ENCODE assay signal across 9 cellular contexts in genomic region chr10:104300736-104301292, GRCh38. TPM values are rescaled to one million over a fixed set of nuclear protein-coding genes. Genes with fewer than 3 reads are reported as not detected.
DNase-seq lines count a peak whose midpoint lies in the region; ATAC-seq, FAIRE-seq and TF ChIP-seq lines count a peak whose summit lies in the region.
"Had no signal": no experiment of that assay in that cellular context is flagged by ENCODE, and none has a peak within 500 bp of the region (broad histone marks: within the 10 kb centered on the region; RNA-seq: fewer than 3 reads in every experiment).

No MANE protein-coding gene starts in this region.

- peaks cover 42% of the 10 kb centered on the region for H3K4me1 Mint-ChIP-seq in activated CD4-positive, alpha-beta memory T cell treated with anti-CD3 and anti-CD28 coated beads, Interleukin-2, amount 10 ng/mL, durations not matched to agents 7 days and 5 days

- no peaks in the 10 kb centered on the region for H3K27me3 ChIP-seq in foreskin keratinocyte

- peaks cover 8% of the 10 kb centered on the region for H3K9me3 Mint-ChIP-seq in activated CD4-positive, alpha-beta memory T cell treated with anti-CD3 and anti-CD28 coated beads, Interleukin-2, amount 10 ng/mL, durations not matched to agents 7 days and 5 days

- peak; percentile 52 for TF ChIP-seq CTCF in foreskin keratinocyte (conservative IDR thresholded peaks at IDR 0.05)

- FAIRE-seq in GM12891 (lab: Jason Lieb, UNC), result no peak
- FAIRE-seq: H1 had no signal

- no peak for TF ChIP-seq POLR2A in erythroblast (IDR thresholded peaks at IDR 0.05; ENCODE audit: low read length)
- no peak for TF ChIP-seq POLR2A in GM12891 (IDR thresholded peaks at IDR 0.05; ENCODE audit: low read depth, low read length)

- ATAC-seq in foreskin keratinocyte, result peak; percentile 80

- DNase-seq in DMS153 (lab: John Stamatoyannopoulos, UW), result peak; percentile 93
- peak; percentile 30 for DNase-seq in NCI-H1436 (lab: John Stamatoyannopoulos, UW)
- peak; percentile 41 for DNase-seq in activated CD4-positive, alpha-beta memory T cell treated with anti-CD3 and anti-CD28 coated beads, Interleukin-2, amount 10 ng/mL, durations not matched to agents 7 days and 5 days
- DNase-seq in foreskin keratinocyte, result peak; percentile 87 to 92
- DNase-seq in non-pigmented ciliary epithelial cell (ENCODE audit: low read depth), result peak; percentile 94
- no peak for DNase-seq in erythroblast (lab: John Stamatoyannopoulos, UW)
- no peak for DNase-seq in DMS114 treated with DMSO at 0.1 percent for 48 hours (lab: John Stamatoyannopoulos, UW; ENCODE audit: unreplicated experiment)
- DNase-seq in GM12891 (ENCODE audit: insufficient read length, low spot score), result no peak

- H3K4me1 ChIP-seq in foreskin keratinocyte, result peaks cover 14% of the 10 kb centered on the region

- CTCF ChIA-PET in activated CD4-positive, alpha-beta memory T cell treated with anti-CD3 and anti-CD28 coated beads, Interleukin-2, amount 10 ng/mL, durations not matched to agents 7 days and 5 days (lab: Charles Lee), result interaction anchor here (1.3 to 3.4 kb wide), 4 partner anchors 9 to 53 kb away, joined by 5 to 22 read pairs (median 6); partner anchors contain the start of genes CFAP58 and ITPRIP

- no peak overlapping the region for H3K27ac ChIP-seq in foreskin keratinocyte

- H3K27ac Mint-ChIP-seq in activated CD4-positive, alpha-beta memory T cell treated with anti-CD3 and anti-CD28 coated beads, Interleukin-2, amount 10 ng/mL, durations not matched to agents 7 days and 5 days, result peak overlapping the region; percentile 42

- no peak overlapping the region for H3K4me3 Mint-ChIP-seq in activated CD4-positive, alpha-beta memory T cell treated with anti-CD3 and anti-CD28 coated beads, Interleukin-2, amount 10 ng/mL, durations not matched to agents 7 days and 5 days

- peaks cover 9% of the 10 kb centered on the region for H3K36me3 Mint-ChIP-seq in activated CD4-positive, alpha-beta memory T cell treated with anti-CD3 and anti-CD28 coated beads, Interleukin-2, amount 10 ng/mL, durations not matched to agents 7 days and 5 days (ENCODE audit: low read depth)

- POLR2A ChIA-PET in activated CD4-positive, alpha-beta memory T cell treated with anti-CD3 and anti-CD28 coated beads, Interleukin-2, amount 10 ng/mL, durations not matched to agents 7 days and 5 days (lab: Charles Lee), result interaction anchor here (1.5 kb wide), 2 partner anchors 32 to 37 kb away, joined by 3 to 4 read pairs; partner anchors contain the start of genes GSTO2 and ITPRIP

- H3K27me3 Mint-ChIP-seq in activated CD4-positive, alpha-beta memory T cell treated with anti-CD3 and anti-CD28 coated beads, Interleukin-2, amount 10 ng/mL, durations not matched to agents 7 days and 5 days, result peaks cover 8% of the 10 kb centered on the region

TF ChIP-seq in GM12891, 5 proteins besides CTCF, POLR2A, EP300 and RAD21:
- no peak for TF ChIP-seq PAX5 (IDR thresholded peaks at IDR 0.05; ENCODE audit: insufficient read depth, low read length, severe bottlenecking)
- TF ChIP-seq POU2F2 (IDR thresholded peaks at IDR 0.05; ENCODE audit: low read depth, low read length), result no peak
- no peak for TF ChIP-seq TAF1 (IDR thresholded peaks at IDR 0.05; ENCODE audit: low read depth, low read length)
- TF ChIP-seq POLR2AphosphoS5 (IDR thresholded peaks at IDR 0.05; ENCODE audit: low read depth, low read length), result no peak
- no peak for TF ChIP-seq SPI1 (IDR thresholded peaks at IDR 0.05; ENCODE audit: low read depth, low read length)
TF ChIP-seq in GM12891: peak in this region for 0.

RNA-seq across cellular contexts. Expression of gene GSTO2, which starts 31.8 kb away (rescaled TPM):
- total RNA-seq in activated CD4-positive, alpha-beta memory T cell treated with anti-CD3 and anti-CD28 coated beads, Interleukin-2, amount 10 ng/mL, durations not matched to agents 7 days and 5 days, result 1 to 10 TPM in 1 of 2 experiments, under 1 TPM in 1; 0.88 to 1.8 TPM
- 45.0 and 55.8 TPM in 2 replicates for total RNA-seq in foreskin keratinocyte
- polyA plus RNA-seq in foreskin keratinocyte, result 55.4 and 65.9 TPM in 2 replicates
- polyA plus RNA-seq in GM12891 (2012; ENCODE audit: low read depth, missing spikeins), result 0.73 TPM

RNA-seq across cellular contexts. Expression of gene ITPRIP, which starts 37.5 kb away (rescaled TPM):
- total RNA-seq in activated CD4-positive, alpha-beta memory T cell treated with anti-CD3 and anti-CD28 coated beads, Interleukin-2, amount 10 ng/mL, durations not matched to agents 7 days and 5 days, result 10 to 100 TPM; 24.6 to 25.9 TPM
- total RNA-seq in foreskin keratinocyte, result 12.3 and 12.4 TPM in 2 replicates
- 11.2 and 11.3 TPM in 2 replicates for polyA plus RNA-seq in foreskin keratinocyte
- 4.0 TPM for polyA plus RNA-seq in GM12891 (2012; ENCODE audit: low read depth, missing spikeins)

RNA-seq across cellular contexts. Expression of gene GSTO1, which starts 46.1 kb away (rescaled TPM):
- 100 to 1,000 TPM; 139 to 142 TPM for total RNA-seq in activated CD4-positive, alpha-beta memory T cell treated with anti-CD3 and anti-CD28 coated beads, Interleukin-2, amount 10 ng/mL, durations not matched to agents 7 days and 5 days
- total RNA-seq in foreskin keratinocyte, result 168 and 181 TPM in 2 replicates
- polyA plus RNA-seq in foreskin keratinocyte, result 277 and 291 TPM in 2 replicates
- polyA plus RNA-seq in GM12891 (2012; ENCODE audit: low read depth, missing spikeins), result 133 TPM

RNA-seq across cellular contexts. Expression of gene CFAP58, which starts 52.8 kb away (rescaled TPM):
- total RNA-seq in activated CD4-positive, alpha-beta memory T cell treated with anti-CD3 and anti-CD28 coated beads, Interleukin-2, amount 10 ng/mL, durations not matched to agents 7 days and 5 days, result under 1 TPM; 0.45 to 0.58 TPM
- total RNA-seq in foreskin keratinocyte, result 0.17 and 0.74 TPM in 2 replicates
- polyA plus RNA-seq in foreskin keratinocyte, result 0.25 and 0.48 TPM in 2 replicates
- 0.27 TPM for polyA plus RNA-seq in GM12891 (2012; ENCODE audit: low read depth, missing spikeins)

Comparison
In these comparisons a context has a peak if more than half of its experiments do, and no peak if none do; other contexts are left out.
1. DNase-seq: peak in DMS153 (single experiment), NCI-H1436 (single experiment), activated CD4-positive, alpha-beta memory T cell treated with anti-CD3 and anti-CD28 coated beads, Interleukin-2, amount 10 ng/mL, durations not matched to agents 7 days and 5 days (single experiment), foreskin keratinocyte (2 of 2) and non-pigmented ciliary epithelial cell (single experiment); none in erythroblast (0 of 2), DMS114 treated with DMSO at 0.1 percent for 48 hours (single experiment) and GM12891 (single experiment).
2. RNA of gene GSTO2, which starts 31.8 kb away (total RNA-seq): 45.0 to 55.8 TPM in foreskin keratinocyte; 0.88 to 1.8 TPM in activated CD4-positive, alpha-beta memory T cell treated with anti-CD3 and anti-CD28 coated beads, Interleukin-2, amount 10 ng/mL, durations not matched to agents 7 days and 5 days; every median in the first group is over 10 times any median in the second.